Comparison of ENCODE assay signal across 30 cellular contexts in genomic region chr21:44833663-44834062, GRCh38.
"Had no signal": no experiment of that assay in that cellular context is flagged by ENCODE, and none has a peak within 500 bp of the region (broad histone marks: within the 10 kb centered on the region; RNA-seq: fewer than 3 reads in every experiment).

No MANE protein-coding gene starts in this region.

- H3K4me3 ChIP-seq: body of pancreas had no signal

- H3K4me1 ChIP-seq: body of pancreas had no signal

- H3K36me3 ChIP-seq: WERI-Rb-1 had no signal

- H3K27ac ChIP-seq: body of pancreas, WERI-Rb-1 had no signal

- FAIRE-seq: colon, endometrium, frontal cortex had no signal

- ATAC-seq: activated CD4-positive, CD25-positive, alpha-beta regulatory T cell treated with anti-CD3 and anti-CD28 coated beads, Interleukin-2, amount 50 U/mL, for 24 hours; activated CD8-positive, alpha-beta T cell treated with anti-CD3 and anti-CD28 coated beads for 36 hours; activated T-cell treated with anti-CD3 and anti-CD28 coated beads, Interleukin-2, amount 50 U/mL, for 4 hours; activated T-helper 17 cell treated with anti-CD3 and anti-CD28 coated beads, Interleukin-2, amount 50 U/mL, for 72 hours; body of pancreas; effector memory CD8-positive, alpha-beta T cell; esophagus mucosa; T-helper 17 cell had no signal

- DNase-seq: activated B cell treated with CpG ODN at 0.5 μM for 24 hours; activated CD4-positive, alpha-beta T cell treated with anti-CD3 and anti-CD28 coated beads for 48 hours; activated CD4-positive, alpha-beta T cell treated with anti-CD3 and anti-CD28 coated beads, Interleukin-2, amount 50 U/mL, for 1 hour; activated CD4-positive, alpha-beta T cell treated with anti-CD3 and anti-CD28 coated beads, Interleukin-2, amount 50 U/mL, for 48 hours; activated CD8-positive, alpha-beta memory T cell treated with anti-CD3 and anti-CD28 coated beads for 24 hours; activated CD8-positive, alpha-beta T cell treated with anti-CD3 and anti-CD28 coated beads for 36 hours; activated effector memory CD4-positive, alpha-beta T cell treated with Interleukin-2 at 50 U/mL for 16 hours; activated gamma-delta T cell treated with Interleukin-2 at 50 U/mL for 16 hours; activated naive CD4-positive, alpha-beta T cell treated with anti-CD3 and anti-CD28 coated beads, Interleukin-2, amount 50 U/mL, for 16 hours; activated naive CD4-positive, alpha-beta T cell treated with Interleukin-2 at 50 U/mL for 16 hours; activated T-cell treated with anti-CD3 and anti-CD28 coated beads, Interleukin-2, amount 50 U/mL, for 4 hours; amniotic stem cell; anterior cingulate cortex; body of pancreas; caudate nucleus; cortex of kidney; dermis blood vessel endothelial cell; effector CD4-positive, alpha-beta T cell; effector memory CD8-positive, alpha-beta T cell; foreskin fibroblast; T-helper 1 cell; T-helper 17 cell; T1000; WERI-Rb-1 had no signal

- H3K27me3 ChIP-seq: body of pancreas had no signal

- H3K9me3 ChIP-seq: body of pancreas had no signal
